8 cellular contexts compared by ENCODE assay signal in the genomic region with DNA sequence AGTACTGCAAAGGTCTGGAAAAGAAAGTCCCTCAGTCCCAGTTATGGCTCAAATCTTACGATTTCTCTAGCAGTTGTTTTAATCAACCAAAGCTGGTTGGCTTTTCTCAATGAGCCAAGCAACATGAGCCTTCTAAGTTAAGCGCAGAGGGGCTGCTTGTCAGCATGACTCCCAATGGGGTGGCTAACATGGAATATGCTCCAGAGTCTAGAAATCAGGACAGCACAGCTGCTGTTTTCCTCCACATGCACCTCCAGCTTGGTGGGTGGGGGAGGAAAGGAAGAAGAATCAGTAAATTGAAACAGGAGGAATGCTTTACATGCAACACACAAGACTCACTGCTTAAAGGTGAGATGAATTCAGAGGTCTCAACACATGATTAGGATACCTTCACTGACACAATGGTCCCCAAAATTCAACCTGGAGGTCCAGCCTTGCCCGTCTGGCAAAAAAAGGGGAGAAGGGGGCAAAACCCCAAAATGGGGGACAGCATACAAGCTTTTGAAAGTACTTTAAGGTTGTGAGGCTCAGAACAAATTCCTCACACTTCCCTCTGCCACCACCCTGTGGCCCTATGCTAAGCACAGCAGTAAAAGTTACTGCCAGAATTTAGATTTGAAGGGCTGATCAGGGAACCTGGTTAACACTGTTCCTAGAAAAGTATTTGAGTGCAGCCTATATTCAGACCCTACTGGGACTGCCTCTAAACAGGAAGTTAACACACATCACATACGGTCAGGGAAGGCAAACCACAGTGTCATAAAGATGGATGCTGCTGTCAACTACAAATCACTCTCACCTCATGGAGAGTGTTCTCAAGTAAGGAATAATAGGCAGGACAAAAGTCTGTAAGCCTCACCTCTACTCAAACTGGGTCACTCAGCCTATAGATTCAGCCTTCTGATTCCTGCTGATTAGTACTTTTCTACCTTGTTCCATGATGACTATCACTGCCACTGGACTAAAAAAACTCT. TPM values are rescaled to one million over a fixed set of nuclear protein-coding genes. Genes with fewer than 3 reads are reported as not detected.
A peak's percentile ranks its signal among the peaks of the same experiment; 100 is the strongest.
DNase-seq lines count a peak whose midpoint lies in the region; ATAC-seq and TF ChIP-seq lines count a peak whose summit lies in the region.

No MANE protein-coding gene starts in this region.

- peaks cover 56% of the 10 kb centered on the region for H3K4me1 Mint-ChIP-seq in activated naive CD8-positive, alpha-beta T cell (ENCODE audit: low read depth)

- no peaks in the 10 kb centered on the region for H3K27me3 ChIP-seq in upper lobe of right lung

- peak overlapping the region; percentile 95 for H3K4me3 Mint-ChIP-seq in activated naive CD8-positive, alpha-beta T cell

- peaks cover 18% of the 10 kb centered on the region for H3K36me3 ChIP-seq in upper lobe of right lung

- no peaks in the 10 kb centered on the region for H3K9me3 Mint-ChIP-seq in activated naive CD8-positive, alpha-beta T cell (ENCODE audit: low read depth)

- DNase-seq in D341Med (ENCODE audit: low spot score): peak; percentile 37
- DNase-seq in KBM-7: peak; percentile 90
- peak; percentile 6 for DNase-seq in upper lobe of right lung
- DNase-seq in DMS79 (lab: John Stamatoyannopoulos, UW): no peak
- no peak for DNase-seq in stimulated activated CD8-positive, alpha-beta memory T cell treated with anti-CD3 and anti-CD28 coated beads, Interleukin-4, amount 100 ng/mL, for 48 hours

- intact Hi-C loops in upper lobe of right lung (cut with DNase I): loop anchor here (10.0 kb wide), 1 partner anchor 105 kb away; no protein-coding TSS in a partner anchor

- peaks cover 2% of the 10 kb centered on the region for H3K36me3 Mint-ChIP-seq in activated naive CD8-positive, alpha-beta T cell

- no peak overlapping the region for H3K27ac ChIP-seq in upper lobe of right lung

- peaks cover 31% of the 10 kb centered on the region for H3K4me1 ChIP-seq in upper lobe of right lung

- no peaks in the 10 kb centered on the region for H3K9me3 ChIP-seq in iPS-18c (ENCODE audit: control insufficient read depth, insufficient read depth, low read length)
- H3K9me3 ChIP-seq in upper lobe of right lung: no peaks in the 10 kb centered on the region

- TF ChIP-seq CTCF in upper lobe of right lung (IDR thresholded peaks at IDR 0.05): peak; percentile 17

- no peaks in the 10 kb centered on the region for H3K27me3 Mint-ChIP-seq in activated naive CD8-positive, alpha-beta T cell

- H3K27ac Mint-ChIP-seq in activated naive CD8-positive, alpha-beta T cell: peak overlapping the region; percentile 94

- in situ Hi-C loops in KBM-7 (cut with MboI; ENCODE audit: low pct_unique_long_range_greater_than_20kb, low sequenced_read_pairs): no loop called here

- 0 out of 2 replicates have a peak overlapping the region, but pooled peaks have one; percentile 2 for H3K4me3 ChIP-seq in iPS-18c (ENCODE audit: insufficient read depth, low read depth, low read length)
- no peak overlapping the region for H3K4me3 ChIP-seq in upper lobe of right lung

- ATAC-seq in upper lobe of right lung (no peak), HG02678 (IDR thresholded peaks at IDR 0.05; ENCODE audit: unreplicated experiment) (no peak)

RNA-seq across cellular contexts. Expression of gene GATAD2B, which starts 2.6 kb away (rescaled TPM):
- 55.1 TPM for total RNA-seq in upper lobe of right lung

RNA-seq across cellular contexts. Expression of gene DENND4B, which starts 26.4 kb away (rescaled TPM):
- 83.7 TPM for total RNA-seq in upper lobe of right lung

RNA-seq across cellular contexts. Expression of gene CRTC2, which starts 38.2 kb away (rescaled TPM):
- total RNA-seq in upper lobe of right lung: 52.7 TPM

RNA-seq across cellular contexts. Expression of gene SLC39A1, which starts 43.2 kb away (rescaled TPM):
- 120 TPM for total RNA-seq in upper lobe of right lung

RNA-seq across cellular contexts. Expression of gene CREB3L4, which starts 47.5 kb away (rescaled TPM):
- 10.5 TPM for total RNA-seq in upper lobe of right lung

Comparison
In these comparisons a context has a peak if more than half of its experiments do, and no peak if none do; other contexts are left out.
1. DNase-seq: peak in D341Med (single experiment), KBM-7 (single experiment) and upper lobe of right lung (single experiment); none in DMS79 (single experiment) and stimulated activated CD8-positive, alpha-beta memory T cell treated with anti-CD3 and anti-CD28 coated beads, Interleukin-4, amount 100 ng/mL, for 48 hours (single experiment).